8 cellular contexts compared by ENCODE assay signal in the genomic region with DNA sequence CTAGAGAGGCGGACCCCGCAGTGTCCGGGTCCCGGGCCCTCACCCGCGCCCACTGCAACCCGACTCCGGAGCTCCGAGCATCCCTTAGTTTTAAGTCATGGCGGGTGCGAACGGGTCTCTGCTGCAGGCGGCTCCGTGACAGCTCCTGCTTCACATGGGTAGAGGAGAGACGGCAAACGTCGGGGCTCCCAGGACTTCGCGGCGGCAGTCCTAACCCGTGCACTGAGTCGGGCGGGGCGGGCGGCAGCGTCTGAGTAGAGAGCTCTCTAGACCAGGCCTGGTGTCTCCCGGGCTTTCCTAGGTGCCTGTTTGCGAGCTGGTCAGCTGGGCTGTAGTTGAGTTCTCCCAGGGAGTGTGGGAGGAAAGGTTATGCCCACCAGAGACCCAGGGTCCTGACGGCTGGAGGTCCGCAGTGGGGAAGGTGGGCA. TPM values are rescaled to one million over a fixed set of nuclear protein-coding genes. Genes with fewer than 3 reads are reported as not detected.
DNase-seq lines count a peak whose midpoint lies in the region; ATAC-seq and TF ChIP-seq lines count a peak whose summit lies in the region.

No MANE protein-coding gene starts in this region.

- DNase-seq in activated naive CD4-positive, alpha-beta T cell treated with anti-CD3 and anti-CD28 coated beads for 36 hours: peak; percentile 36
- DNase-seq in activated naive CD4-positive, alpha-beta T cell treated with anti-CD3 and anti-CD28 coated beads, Interleukin-2, amount 50 U/mL, for 16 hours: no peak
- DNase-seq in immature natural killer cell: no peak
- DNase-seq in suprapubic skin (ENCODE audit: low spot score in 2 of 2): no peak
- DNase-seq in CD1c-positive myeloid dendritic cell (ENCODE audit: extremely low spot score): no peak
- no peak for DNase-seq in NOMO-1 treated with DMSO at 0.1 percent for 48 hours (lab: John Stamatoyannopoulos, UW; ENCODE audit: unreplicated experiment)
- DNase-seq in NCI-H82 treated with DMSO at 0.1 percent for 48 hours (lab: John Stamatoyannopoulos, UW; ENCODE audit: unreplicated experiment): no peak

- H3K9me3 ChIP-seq in suprapubic skin: no peaks in the 10 kb centered on the region

- 0% methylated on average over 6 of the region's 30 CpGs for WGBS in suprapubic skin

- CTCF ChIA-PET in activated naive CD4-positive, alpha-beta T cell treated with anti-CD3 and anti-CD28 coated beads for 36 hours (lab: Charles Lee): interaction anchor here (0.6 to 1.3 kb wide), 6 partner anchors 18 to 168 kb away, joined by 3 to 5 read pairs (median 4); partner anchors contain the start of gene PKD1

- intact Hi-C loops in activated naive CD4-positive, alpha-beta T cell treated with anti-CD3 and anti-CD28 coated beads for 36 hours (cut with micrococcal nuclease): loop anchor here (2.0 to 5.0 kb wide), 2 partner anchors 77 to 974 kb away; partner anchors contain the start of genes HCFC1R1, THOC6 and TNFRSF12A

- peak; percentile 22 for ATAC-seq in activated T-helper 17 cell treated with anti-CD3 and anti-CD28 coated beads, Interleukin-2, amount 50 U/mL, for 72 hours (replicated peaks)

- H3K4me3 Mint-ChIP-seq in activated naive CD4-positive, alpha-beta T cell treated with anti-CD3 and anti-CD28 coated beads for 36 hours: peak overlapping the region; percentile 93
- H3K4me3 Mint-ChIP-seq in activated T-helper 17 cell treated with anti-CD3 and anti-CD28 coated beads, Interleukin-2, amount 50 U/mL, for 72 hours: peak overlapping the region; percentile 86
- H3K4me3 Mint-ChIP-seq in immature natural killer cell: peak overlapping the region; percentile 85 to 89 (median 88)

- peaks cover 43% of the 10 kb centered on the region for H3K4me1 ChIP-seq in suprapubic skin

- peaks cover 24% of the 10 kb centered on the region for H3K36me3 ChIP-seq in suprapubic skin

- peaks cover 16% of the 10 kb centered on the region for H3K4me1 Mint-ChIP-seq in activated naive CD4-positive, alpha-beta T cell treated with anti-CD3 and anti-CD28 coated beads for 36 hours (ENCODE audit: low read depth)
- H3K4me1 Mint-ChIP-seq in activated T-helper 17 cell treated with anti-CD3 and anti-CD28 coated beads, Interleukin-2, amount 50 U/mL, for 72 hours: peaks cover 4% of the 10 kb centered on the region
- peaks cover 19 to 20% of the 10 kb centered on the region in 2 donors for H3K4me1 Mint-ChIP-seq in immature natural killer cell

- TF ChIP-seq POLR2A in suprapubic skin (IDR thresholded peaks at IDR 0.05): no peak

- TF ChIP-seq CTCF in suprapubic skin (IDR thresholded peaks at IDR 0.05): no peak

- H3K27ac ChIP-seq in suprapubic skin: peak overlapping the region; percentile 56

- H3K27me3 Mint-ChIP-seq in activated naive CD4-positive, alpha-beta T cell treated with anti-CD3 and anti-CD28 coated beads for 36 hours (ENCODE audit: low read depth): no peaks in the 10 kb centered on the region
- no peaks in the 10 kb centered on the region for H3K27me3 Mint-ChIP-seq in activated T-helper 17 cell treated with anti-CD3 and anti-CD28 coated beads, Interleukin-2, amount 50 U/mL, for 72 hours
- peaks cover 0 to 7% (median 0%) of the 10 kb centered on the region in 3 donors for H3K27me3 Mint-ChIP-seq in immature natural killer cell (ENCODE audit: low read depth in 3 of 3)

- H3K36me3 Mint-ChIP-seq in activated naive CD4-positive, alpha-beta T cell treated with anti-CD3 and anti-CD28 coated beads for 36 hours (ENCODE audit: low read depth): peaks cover 2% of the 10 kb centered on the region
- H3K36me3 Mint-ChIP-seq in activated T-helper 17 cell treated with anti-CD3 and anti-CD28 coated beads, Interleukin-2, amount 50 U/mL, for 72 hours (ENCODE audit: low read depth): peaks cover 23% of the 10 kb centered on the region
- peaks cover 0 to 5% (median 0%) of the 10 kb centered on the region in 3 donors for H3K36me3 Mint-ChIP-seq in immature natural killer cell

- no peak for TF ChIP-seq EP300 in suprapubic skin (IDR thresholded peaks at IDR 0.05)

- H3K4me3 ChIP-seq in suprapubic skin: peak overlapping the region; percentile 75

- peak overlapping the region; percentile 61 for H3K27ac Mint-ChIP-seq in activated naive CD4-positive, alpha-beta T cell treated with anti-CD3 and anti-CD28 coated beads for 36 hours
- peak overlapping the region; percentile 66 for H3K27ac Mint-ChIP-seq in activated T-helper 17 cell treated with anti-CD3 and anti-CD28 coated beads, Interleukin-2, amount 50 U/mL, for 72 hours
- peak overlapping the region; percentile 53 to 92 (median 66) for H3K27ac Mint-ChIP-seq in immature natural killer cell

- H3K27me3 ChIP-seq in suprapubic skin: no peaks in the 10 kb centered on the region

- H3K9me3 Mint-ChIP-seq in activated naive CD4-positive, alpha-beta T cell treated with anti-CD3 and anti-CD28 coated beads for 36 hours: no peaks in the 10 kb centered on the region
- no peaks in the 10 kb centered on the region for H3K9me3 Mint-ChIP-seq in activated T-helper 17 cell treated with anti-CD3 and anti-CD28 coated beads, Interleukin-2, amount 50 U/mL, for 72 hours
- H3K9me3 Mint-ChIP-seq in immature natural killer cell: no peaks in the 10 kb centered on the region

RNA-seq across cellular contexts. Expression of gene TSC2, which starts 0.3 kb away (rescaled TPM):
- total RNA-seq in activated naive CD4-positive, alpha-beta T cell treated with anti-CD3 and anti-CD28 coated beads for 36 hours: 10 to 100 TPM; 72.3 to 72.7 TPM
- 10 to 100 TPM; 79.3 to 83.7 TPM for total RNA-seq in activated T-helper 17 cell treated with anti-CD3 and anti-CD28 coated beads, Interleukin-2, amount 50 U/mL, for 72 hours
- 10 to 100 TPM; 18.0 to 50.1 (median 29.1) TPM for polyA plus RNA-seq in immature natural killer cell
- 100 to 1,000 TPM; 103 to 193 (median 143) TPM for total RNA-seq in suprapubic skin

RNA-seq across cellular contexts. Expression of gene NTHL1, which starts 0.5 kb away (rescaled TPM):
- total RNA-seq in activated naive CD4-positive, alpha-beta T cell treated with anti-CD3 and anti-CD28 coated beads for 36 hours: 10 to 100 TPM; 20.1 to 24.1 TPM
- 10 to 100 TPM; 13.2 to 37.6 TPM for total RNA-seq in activated T-helper 17 cell treated with anti-CD3 and anti-CD28 coated beads, Interleukin-2, amount 50 U/mL, for 72 hours
- 10 to 100 TPM; 26.4 to 31.6 (median 29.7) TPM for polyA plus RNA-seq in immature natural killer cell
- total RNA-seq in suprapubic skin: 10 to 100 TPM; 15.9 to 40.5 (median 20.9) TPM

RNA-seq across cellular contexts. Expression of gene NHERF2, which starts 21.4 kb away (rescaled TPM):
- total RNA-seq in activated naive CD4-positive, alpha-beta T cell treated with anti-CD3 and anti-CD28 coated beads for 36 hours: 1 to 10 TPM; 1.5 to 2.1 TPM
- total RNA-seq in activated T-helper 17 cell treated with anti-CD3 and anti-CD28 coated beads, Interleukin-2, amount 50 U/mL, for 72 hours: 1 to 10 TPM in 1 of 2 donors, under 1 TPM in 1; 0.21 to 2.9 TPM
- 1 to 10 TPM in 1 of 3 donors, under 1 TPM in 1, not detected in 1; 0.54 to 1.4 TPM for polyA plus RNA-seq in immature natural killer cell
- 10 to 100 TPM; 13.8 to 36.5 (median 21.8) TPM for total RNA-seq in suprapubic skin

RNA-seq across cellular contexts. Expression of gene NPW, which starts 28.5 kb away (rescaled TPM):
- 1 to 10 TPM; 1.3 to 1.9 TPM for total RNA-seq in activated naive CD4-positive, alpha-beta T cell treated with anti-CD3 and anti-CD28 coated beads for 36 hours
- total RNA-seq in activated T-helper 17 cell treated with anti-CD3 and anti-CD28 coated beads, Interleukin-2, amount 50 U/mL, for 72 hours: 1 to 10 TPM in 1 of 2 donors, not detected in 1; 2.8 TPM
- not detected for polyA plus RNA-seq in immature natural killer cell
- 1 to 10 TPM in 2 of 4 donors, under 1 TPM in 1, not detected in 1; 0.65 to 5.6 (median 3.0) TPM for total RNA-seq in suprapubic skin

RNA-seq across cellular contexts. Expression of gene ZNF598, which starts 38.5 kb away (rescaled TPM):
- 10 to 100 TPM; 88.8 to 93.5 TPM for total RNA-seq in activated naive CD4-positive, alpha-beta T cell treated with anti-CD3 and anti-CD28 coated beads for 36 hours
- 10 to 100 TPM; 41.2 to 79.6 TPM for total RNA-seq in activated T-helper 17 cell treated with anti-CD3 and anti-CD28 coated beads, Interleukin-2, amount 50 U/mL, for 72 hours
- 10 to 100 TPM in 1 of 3 donors, 1 to 10 TPM in 2; 1.8 to 10.4 (median 2.9) TPM for polyA plus RNA-seq in immature natural killer cell
- total RNA-seq in suprapubic skin: 100 to 1,000 TPM in 1 of 4 donors, 10 to 100 TPM in 3; 69.4 to 103 (median 84.0) TPM
